ENCODE assay signal across 23 cellular contexts in genomic region chr9:132614324-132614723, GRCh38. TPM values are rescaled to one million over a fixed set of nuclear protein-coding genes. Genes with fewer than 3 reads are reported as not detected.
"Had no signal": no experiment of that assay in that cellular context is flagged by ENCODE, and none has a peak within 500 bp of the region (broad histone marks: within the 10 kb centered on the region; RNA-seq: fewer than 3 reads in every experiment).

No MANE protein-coding gene starts in this region.

- H3K27me3 Mint-ChIP-seq: IgD-negative memory B cell had no signal

- H3K4me3 ChIP-seq: K562, SJSA1, SK-N-MC had no signal

- H3K4me3 Mint-ChIP-seq: IgD-negative memory B cell had no signal

- H3K9me3 ChIP-seq: SJSA1 had no signal

- H3K27ac ChIP-seq: HL-60, SJSA1, SK-N-MC had no signal

- DNase-seq: NCI-H1092, NCI-H1105 treated with DMSO at 0.1 percent for 48 hours, NCI-H1417 treated with DMSO at 0.1 percent for 48 hours, NCI-H146, NCI-H1694 treated with DMSO at 0.1 percent for 48 hours, NCI-H1930, NCI-H2081, NCI-H2107, NCI-H2227 treated with DMSO at 0.1 percent for 48 hours, NCI-H524, NCI-H526 treated with DMSO at 0.1 percent for 48 hours, NCI-H748 treated with DMSO at 0.1 percent for 48 hours, Right ventricle myocardium superior, RPMI8226, SIG-M5 had no signal

- H3K9me3 Mint-ChIP-seq: IgD-negative memory B cell had no signal

- H3K27me3 ChIP-seq: SJSA1 had no signal

- ATAC-seq: K562 had no signal

- H3K27ac Mint-ChIP-seq: IgD-negative memory B cell had no signal

RNA-seq across cellular contexts. Expression of gene BARHL1, which starts 31.9 kb away (rescaled TPM):
- total RNA-seq: K562, LHCN-M2, MCF 10A, NCI-H460, Right ventricle myocardium superior, SJSA1 had no signal
